In genomic region chr1:54564312-54565112, GRCh38 we compare ENCODE assay signal across 14 cellular contexts. TPM values are rescaled to one million over a fixed set of nuclear protein-coding genes. Genes with fewer than 3 reads are reported as not detected.
DNase-seq lines count a peak whose midpoint lies in the region; ATAC-seq and TF ChIP-seq lines count a peak whose summit lies in the region.
"Had no signal": no experiment of that assay in that cellular context is flagged by ENCODE, and none has a peak within 500 bp of the region (broad histone marks: within the 10 kb centered on the region; RNA-seq: fewer than 3 reads in every experiment).

No MANE protein-coding gene starts in this region.

- H3K9ac ChIP-seq in HCT116 (ENCODE audit: low read length) (peak overlapping the region; percentile 52), rectal smooth muscle tissue (ENCODE audit: low read length) (no peak overlapping the region)

- POLR2A ChIA-PET in HCT116 (lab: Charles Lee), result interaction anchor here (0.9 to 1.8 kb wide), 3 partner anchors 10 to 65 kb away, joined by 3 to 5 read pairs (median 4); no protein-coding TSS in a partner anchor
- POLR2A ChIA-PET in GM10248 (lab: Yijun Ruan, JAX), result no interaction called here

- H3K4me3 ChIP-seq in HCT116 (replicated peaks in 1 of 2; ENCODE audit: low read depth in 1 of 2, low read length in 2 of 2) (peak overlapping the region; percentile 58 to 62), rectal smooth muscle tissue (ENCODE audit: low read length) (peak overlapping the region; percentile 22)
- H3K4me3 ChIP-seq: SJSA1, uterus had no signal

- H3K79me2 ChIP-seq in HCT116 (ENCODE audit: insufficient read depth, low read length), result no peaks in the 10 kb centered on the region

- TF ChIP-seq POLR2A in HCT116 (IDR thresholded peaks at IDR 0.05; ENCODE audit: borderline replicate concordance, extremely low read depth, insufficient read depth, insufficient read length), result peak; percentile 41

- CTCF ChIA-PET in HCT116 (lab: Charles Lee), result interaction anchor here (0.6 to 1.3 kb wide), 2 partner anchors 13 to 48 kb away, joined by 3 to 4 read pairs; no protein-coding TSS in a partner anchor
- CTCF ChIA-PET in GM10248 (lab: Yijun Ruan, JAX), result interaction anchor here (0.7 to 1.8 kb wide), 2 partner anchors 12 to 15 kb away, joined by 3 to 6 read pairs; no protein-coding TSS in a partner anchor

- DNase-seq in HCT116 (ENCODE audit: low read depth, low spot score) (peak; percentile 79), NCI-H2196 treated with DMSO at 0.1 percent for 48 hours (lab: John Stamatoyannopoulos, UW; ENCODE audit: unreplicated experiment) (peak; percentile 69), foreskin keratinocyte (peak in 1 of 2 donors; percentile 40), D341Med (ENCODE audit: low spot score) (no peak), GM10248 (ENCODE audit: extremely low spot score) (no peak), DMS 273 (lab: John Stamatoyannopoulos, UW; ENCODE audit: unreplicated experiment) (no peak)
- DNase-seq: activated CD4-positive, alpha-beta T cell treated with anti-CD3 and anti-CD28 coated beads for 36 hours; activated naive CD4-positive, alpha-beta T cell treated with anti-CD3 and anti-CD28 coated beads, Interleukin-2, amount 50 U/mL, for 16 hours; NCI-H1694; uterus had no signal

- TSS peak; percentile 74 for BruUV-seq in HCT116 (replicated peaks; lab: Mats Ljungman, UMichigan)

- no peaks in the 10 kb centered on the region for H4K20me1 ChIP-seq in HCT116 (ENCODE audit: insufficient read depth)

- intact Hi-C loops in HCT116 (cut with micrococcal nuclease), result no loop called here

- RAD21 ChIA-PET in HCT116 (lab: Charles Lee; ENCODE audit: low non-redundant PET in 1 of 2, low total read pairs in 2 of 2, uncharacterized antibody in 2 of 2, unreplicated experiment in 2 of 2), result no interaction called here

- ATAC-seq in HCT116, result peak; percentile 91
- peak; percentile 75 for ATAC-seq in foreskin keratinocyte
- no peak for ATAC-seq in GM19023 (IDR thresholded peaks at IDR 0.05; ENCODE audit: unreplicated experiment)
- ATAC-seq: activated CD4-positive, alpha-beta T cell treated with anti-CD3 and anti-CD28 coated beads for 36 hours had no signal

- H3K27me3 ChIP-seq in HCT116 (ENCODE audit: insufficient read depth, low read length) (no peaks in the 10 kb centered on the region), foreskin keratinocyte (no peaks in the 10 kb centered on the region), rectal smooth muscle tissue (ENCODE audit: control insufficient read depth, insufficient read depth, low read length) (no peaks in the 10 kb centered on the region)
- H3K27me3 ChIP-seq: neutrophil, SJSA1, uterus had no signal

- H3K4me2 ChIP-seq in HCT116 (ENCODE audit: low read length), result peak overlapping the region; percentile 87

- peak overlapping the region; percentile 51 for H3K27ac ChIP-seq in HCT116 (ENCODE audit: low read depth, low read length)
- no peak overlapping the region for H3K27ac ChIP-seq in foreskin keratinocyte
- H3K27ac ChIP-seq in rectal smooth muscle tissue (ENCODE audit: low read depth, low read length), result no peak overlapping the region
- H3K27ac ChIP-seq: neutrophil, SJSA1, uterus had no signal

- no peak for TF ChIP-seq CTCF in HCT116 (IDR thresholded peaks at IDR 0.05 in 2 of 3, conservative IDR thresholded peaks at IDR 0.05 in 1 of 3; ENCODE audit: borderline replicate concordance in 1 of 3, insufficient read depth in 1 of 3, low read depth in 2 of 3, low read length in 2 of 3)
- TF ChIP-seq CTCF in foreskin keratinocyte (conservative IDR thresholded peaks at IDR 0.05), result no peak
- TF ChIP-seq CTCF in GM10248 (IDR thresholded peaks at IDR 0.05; ENCODE audit: control extremely low read depth, extremely low read depth, low read depth, missing control alignments), result no peak

- peak overlapping the region; percentile 40 for H2AFZ ChIP-seq in HCT116 (ENCODE audit: low read depth, low read length, poor library complexity, severe bottlenecking)

- H3K4me1 ChIP-seq in HCT116 (ENCODE audit: control insufficient read depth in 1 of 2, insufficient read depth in 2 of 2, low read length in 2 of 2), result peaks cover 48 to 61% of the 10 kb centered on the region in 2 experiments
- no peaks in the 10 kb centered on the region for H3K4me1 ChIP-seq in foreskin keratinocyte
- H3K4me1 ChIP-seq in rectal smooth muscle tissue (ENCODE audit: control insufficient read depth, insufficient read depth, low read length), result peaks cover 6% of the 10 kb centered on the region
- H3K4me1 ChIP-seq: uterus had no signal

- no peak for TF ChIP-seq RAD21 in HCT116 (IDR thresholded peaks at IDR 0.05; ENCODE audit: low read depth)

- no peaks in the 10 kb centered on the region for H3K9me2 ChIP-seq in HCT116 (ENCODE audit: insufficient read depth)

- no peaks in the 10 kb centered on the region for H3K9me3 ChIP-seq in HCT116 (ENCODE audit: control insufficient read depth in 1 of 2, insufficient read depth in 1 of 2, low read depth in 1 of 2, low read length in 2 of 2)
- H3K9me3 ChIP-seq: neutrophil, SJSA1, uterus had no signal

- no peaks in the 10 kb centered on the region for H3K36me3 ChIP-seq in HCT116 (ENCODE audit: control insufficient read depth in 1 of 2, insufficient read depth in 2 of 2, low read length in 2 of 2)
- H3K36me3 ChIP-seq in rectal smooth muscle tissue (ENCODE audit: control insufficient read depth, insufficient read depth, low read length), result no peaks in the 10 kb centered on the region
- H3K36me3 ChIP-seq: neutrophil, SJSA1, uterus had no signal

TF ChIP-seq in HCT116, 20 proteins besides CTCF, POLR2A, EP300 and RAD21:
- TF ChIP-seq SP1 (IDR thresholded peaks at IDR 0.05; ENCODE audit: low read depth), result peak; percentile 74
- no peak for TF ChIP-seq TCF7L2 (IDR thresholded peaks at IDR 0.05; ENCODE audit: borderline replicate concordance, extremely low read depth, insufficient read depth, insufficient read length)
- TF ChIP-seq SIN3A (IDR thresholded peaks at IDR 0.05; ENCODE audit: low read depth), result peak; percentile 64; the same call in 1 of the 2 replicates
- peak; percentile 41 for TF ChIP-seq YY1 (IDR thresholded peaks at IDR 0.05; ENCODE audit: extremely low read depth, insufficient replicate concordance, low read depth, low read length)
- no peak for TF ChIP-seq EZH2phosphoT487 (IDR thresholded peaks at IDR 0.05; ENCODE audit: borderline replicate concordance)
- TF ChIP-seq MAX (IDR thresholded peaks at IDR 0.05), result no peak; the same call in 1 of the 2 replicates
- TF ChIP-seq, protein P1, sequence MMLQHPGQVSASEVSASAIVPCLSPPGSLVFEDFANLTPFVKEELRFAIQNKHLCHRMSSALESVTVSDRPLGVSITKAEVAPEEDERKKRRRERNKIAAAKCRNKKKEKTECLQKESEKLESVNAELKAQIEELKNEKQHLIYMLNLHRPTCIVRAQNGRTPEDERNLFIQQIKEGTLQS (IDR thresholded peaks at IDR 0.05), result no peak
- peak; percentile 86 for TF ChIP-seq POLR2AphosphoS5 (IDR thresholded peaks at IDR 0.05; ENCODE audit: low read depth, low read length)
- no peak for TF ChIP-seq ZBTB33 (IDR thresholded peaks at IDR 0.05; ENCODE audit: extremely low read depth, insufficient replicate concordance, low read length)

RNA-seq across cellular contexts. Expression of gene ACOT11, which starts 16.5 kb away (rescaled TPM):
- 31.1 TPM for total RNA-seq in HCT116 (2021; ENCODE audit: unreplicated experiment)
- polyA plus RNA-seq in HCT116 (2012), result 17.3 and 18.7 TPM in 2 replicates
- total RNA-seq in foreskin keratinocyte, result 2.7 and 3.0 TPM in 2 replicates
- polyA plus RNA-seq in foreskin keratinocyte, result 1.9 and 2.6 TPM in 2 replicates

RNA-seq across cellular contexts. Expression of gene FAM151A, which starts 58.8 kb away (rescaled TPM):
- not detected for total RNA-seq in HCT116 (2021; ENCODE audit: unreplicated experiment)
- polyA plus RNA-seq in HCT116 (2012), result 0.04 TPM in 2 replicates
- total RNA-seq in foreskin keratinocyte, result not detected in 2 replicates
- polyA plus RNA-seq in foreskin keratinocyte, result 0.02 TPM in 1 of 2 replicates, not detected in the other
- total RNA-seq: activated CD4-positive, alpha-beta T cell treated with anti-CD3 and anti-CD28 coated beads for 36 hours; SJSA1; uterus had no signal

Comparison
In these comparisons a context has a peak if more than half of its experiments do, and no peak if none do; other contexts are left out.
1. DNase-seq: peak in HCT116 (single experiment) and NCI-H2196 treated with DMSO at 0.1 percent for 48 hours (single experiment); none in D341Med (single experiment), GM10248 (single experiment) and DMS 273 (single experiment).